Comparison of ENCODE assay signal across 1 cellular context in genomic region chr10:69333205-69333604, GRCh38.
TF ChIP-seq lines count a peak whose summit lies in the region.

No MANE protein-coding gene starts in this region.

TF ChIP-seq in HCT116, 20 proteins besides CTCF, POLR2A, EP300 and RAD21 (continued from another document):
- no peak for TF ChIP-seq ATF3 (IDR thresholded peaks at IDR 0.05)
